31 cellular contexts compared by ENCODE assay signal in the genomic region with DNA sequence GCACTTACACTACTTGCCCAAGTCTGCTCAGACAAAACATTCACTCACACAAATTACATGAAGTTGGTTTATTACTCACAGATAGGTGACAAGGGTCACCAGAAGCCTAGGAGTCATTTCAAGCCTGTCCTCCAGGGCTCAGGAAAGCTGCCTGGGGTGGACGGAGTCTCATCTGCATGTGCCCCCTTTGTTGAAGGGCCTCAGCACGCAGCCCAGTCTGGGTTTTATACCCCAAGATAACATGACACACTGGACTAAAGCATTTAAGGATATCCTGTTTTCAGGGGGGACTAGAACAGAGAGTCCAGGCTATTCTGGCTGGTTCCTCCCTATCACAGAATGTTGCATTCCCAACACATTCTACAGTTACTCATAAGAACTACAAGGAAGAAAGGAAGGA.
"Had no signal": no experiment of that assay in that cellular context is flagged by ENCODE, and none has a peak within 500 bp of the region (broad histone marks: within the 10 kb centered on the region; RNA-seq: fewer than 3 reads in every experiment).

No MANE protein-coding gene starts in this region.

- H3K4me3 Mint-ChIP-seq: activated CD4-positive, alpha-beta memory T cell treated with anti-CD3 and anti-CD28 coated beads for 36 hours; activated CD4-positive, alpha-beta T cell treated with anti-CD3 and anti-CD28 coated beads, Interleukin-2, amount 10 ng/mL, durations not matched to agents 7 days and 5 days; activated naive CD4-positive, alpha-beta T cell treated with anti-CD3 and anti-CD28 coated beads for 36 hours; activated naive CD8-positive, alpha-beta T cell treated with anti-CD3 and anti-CD28 coated beads for 36 hours; activated T-helper 17 cell treated with anti-CD3 and anti-CD28 coated beads, Interleukin-2, amount 50 U/mL, for 72 hours; IgD-negative memory B cell; T-cell had no signal

- H3K4me3 ChIP-seq: adrenal gland, body of pancreas, SK-N-MC had no signal

- H3K27me3 ChIP-seq: adrenal gland, body of pancreas had no signal

- DNase-seq: activated CD4-positive, alpha-beta memory T cell treated with anti-CD3 and anti-CD28 coated beads for 36 hours; activated CD4-positive, alpha-beta T cell treated with anti-CD3 and anti-CD28 coated beads, Interleukin-2, amount 10 ng/mL, durations not matched to agents 7 days and 5 days; activated CD4-positive, CD25-positive, alpha-beta regulatory T cell; activated CD8-positive, alpha-beta memory T cell treated with anti-CD3 and anti-CD28 coated beads for 24 hours; activated gamma-delta T cell; activated naive CD4-positive, alpha-beta T cell treated with anti-CD3 and anti-CD28 coated beads for 36 hours; activated naive CD8-positive, alpha-beta T cell treated with anti-CD3 and anti-CD28 coated beads for 36 hours; activated T-cell treated with anti-CD3 and anti-CD28 coated beads, Interleukin-2, amount 50 U/mL, for 48 hours; adrenal gland; aorta; body of pancreas; KG1; NCI-H1092; NCI-H1417 treated with DMSO at 0.1 percent for 48 hours; NCI-H1694; NCI-H2029; NCI-H345; NCI-H510A; NCI-H526 treated with DMSO at 0.1 percent for 48 hours; NCI-H82; OCI-M1; RPMI8226; T-cell; T-helper 2 cell; T1000 had no signal

- ATAC-seq: activated T-helper 17 cell treated with anti-CD3 and anti-CD28 coated beads, Interleukin-2, amount 50 U/mL, for 72 hours; body of pancreas; Panc1; Right ventricle myocardium inferior; T-cell had no signal

- H3K27ac Mint-ChIP-seq: activated CD4-positive, alpha-beta memory T cell treated with anti-CD3 and anti-CD28 coated beads for 36 hours; activated CD4-positive, alpha-beta T cell treated with anti-CD3 and anti-CD28 coated beads, Interleukin-2, amount 10 ng/mL, durations not matched to agents 7 days and 5 days; activated naive CD4-positive, alpha-beta T cell treated with anti-CD3 and anti-CD28 coated beads for 36 hours; activated naive CD8-positive, alpha-beta T cell treated with anti-CD3 and anti-CD28 coated beads for 36 hours; activated T-helper 17 cell treated with anti-CD3 and anti-CD28 coated beads, Interleukin-2, amount 50 U/mL, for 72 hours; T-cell had no signal

- H3K9me3 Mint-ChIP-seq: activated naive CD8-positive, alpha-beta T cell treated with anti-CD3 and anti-CD28 coated beads for 36 hours; activated T-helper 17 cell treated with anti-CD3 and anti-CD28 coated beads, Interleukin-2, amount 50 U/mL, for 72 hours had no signal

- H3K27ac ChIP-seq: adrenal gland, body of pancreas, SK-N-MC had no signal

- H3K36me3 Mint-ChIP-seq: activated CD4-positive, alpha-beta memory T cell treated with anti-CD3 and anti-CD28 coated beads for 36 hours; activated naive CD8-positive, alpha-beta T cell treated with anti-CD3 and anti-CD28 coated beads for 36 hours; IgD-negative memory B cell; T-cell had no signal

- FAIRE-seq: TTC549 had no signal

- H3K27me3 Mint-ChIP-seq: activated CD4-positive, alpha-beta T cell treated with anti-CD3 and anti-CD28 coated beads, Interleukin-2, amount 10 ng/mL, durations not matched to agents 7 days and 5 days; activated naive CD8-positive, alpha-beta T cell treated with anti-CD3 and anti-CD28 coated beads for 36 hours; activated T-helper 17 cell treated with anti-CD3 and anti-CD28 coated beads, Interleukin-2, amount 50 U/mL, for 72 hours had no signal

- H3K36me3 ChIP-seq: adrenal gland had no signal

- H3K9me3 ChIP-seq: adrenal gland, body of pancreas had no signal

- H3K4me1 ChIP-seq: body of pancreas had no signal

- H3K4me1 Mint-ChIP-seq: activated CD4-positive, alpha-beta T cell treated with anti-CD3 and anti-CD28 coated beads, Interleukin-2, amount 10 ng/mL, durations not matched to agents 7 days and 5 days; activated T-helper 17 cell treated with anti-CD3 and anti-CD28 coated beads, Interleukin-2, amount 50 U/mL, for 72 hours; T-cell had no signal
